In the genomic region with DNA sequence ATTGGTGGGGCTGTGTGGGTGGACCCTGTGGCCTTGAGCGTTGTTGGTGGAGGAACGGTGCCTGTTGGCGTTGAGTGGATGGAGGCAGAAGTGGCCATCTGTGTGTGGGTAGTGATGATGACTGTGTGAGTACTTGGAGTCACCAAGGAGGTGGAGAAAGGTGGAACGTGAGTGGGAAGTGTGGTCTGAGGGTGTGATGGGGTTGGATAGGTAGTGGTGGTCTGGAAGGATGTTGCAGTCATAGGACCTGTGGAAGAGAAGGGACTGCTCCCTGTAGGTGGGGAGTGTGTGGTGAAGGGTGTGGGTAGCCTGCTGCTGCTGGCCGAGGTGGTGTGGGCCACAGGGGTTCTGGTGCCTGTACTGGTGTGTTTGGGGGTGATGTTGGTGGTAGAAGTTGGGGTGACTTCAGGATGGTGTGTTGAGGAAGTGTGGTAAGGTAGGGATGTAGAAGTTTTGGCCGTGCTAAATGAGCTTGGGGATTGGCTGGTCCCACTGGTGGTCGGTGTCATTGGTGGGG, we compare ENCODE assay signal across 14 cellular contexts. TPM values are rescaled to one million over a fixed set of nuclear protein-coding genes. Genes with fewer than 3 reads are reported as not detected.
DNase-seq lines count a peak whose midpoint lies in the region; ATAC-seq and TF ChIP-seq lines count a peak whose summit lies in the region.
"Not testable (repeated sequence)": the region's sequence is repeated elsewhere in the genome, so short reads cannot be mapped to it uniquely, and the experiment has no call there.
"Had no signal": no experiment of that assay in that cellular context is flagged by ENCODE, and none has a peak within 500 bp of the region (broad histone marks: within the 10 kb centered on the region; RNA-seq: fewer than 3 reads in every experiment).

No MANE protein-coding gene starts in this region.

- peak; percentile 29 for ATAC-seq in effector memory CD8-positive, alpha-beta T cell (replicated peaks)
- ATAC-seq in Right ventricle myocardium superior (ENCODE audit: poor library complexity) (peak; percentile 11), sciatic nerve (peak; percentile 33), upper lobe of right lung (peak; percentile 19)

- H3K27ac Mint-ChIP-seq in effector memory CD8-positive, alpha-beta T cell = peak overlapping the region; percentile 0

- not testable (repeated sequence) for H3K36me3 Mint-ChIP-seq in effector memory CD8-positive, alpha-beta T cell (ENCODE audit: insufficient read depth)

- CTCF ChIA-PET in GM10248 (lab: Yijun Ruan, JAX) = interaction anchor here (0.9 to 1.2 kb wide), 2 partner anchors 10 to 26 kb away, joined by 3 read pairs; no protein-coding TSS in a partner anchor

- not testable (repeated sequence) for H3K27me3 Mint-ChIP-seq in effector memory CD8-positive, alpha-beta T cell

- peaks cover 13% of the 10 kb centered on the region for H3K36me3 ChIP-seq in upper lobe of right lung

- intact Hi-C loops in Right ventricle myocardium superior (cut with DNase I); sciatic nerve (cut with DNase I); upper lobe of right lung (cut with DNase I): not testable (repeated sequence)

- not testable (repeated sequence) for H3K27ac ChIP-seq in upper lobe of right lung

- not testable (repeated sequence) for H3K4me3 ChIP-seq in upper lobe of right lung

- peak; percentile 48 for DNase-seq in GM10248 (ENCODE audit: extremely low spot score)
- DNase-seq in SK-N-DZ (ENCODE audit: low spot score) = peak; percentile 36
- DNase-seq in activated gamma-delta T cell treated with anti-CD3 and anti-CD28 coated beads, Interleukin-2, amount 50 U/mL, for 16 hours (ENCODE audit: low read depth) = peak; percentile 12
- not testable (repeated sequence) for DNase-seq in effector memory CD8-positive, alpha-beta T cell; Right ventricle myocardium superior; sciatic nerve (ENCODE audit: low spot score); upper lobe of right lung
- DNase-seq in medulla oblongata (ENCODE audit: extremely low spot score) = peak; percentile 6

- not testable (repeated sequence) for TF ChIP-seq CTCF in GM10248 (IDR thresholded peaks at IDR 0.05; ENCODE audit: control extremely low read depth, extremely low read depth, low read depth, missing control alignments); upper lobe of right lung (IDR thresholded peaks at IDR 0.05)

- H3K9me3 Mint-ChIP-seq in effector memory CD8-positive, alpha-beta T cell = peaks cover 11 to 15% of the 10 kb centered on the region in 2 donors

- not testable (repeated sequence) for H3K27me3 ChIP-seq in upper lobe of right lung

- not testable (repeated sequence) for H3K4me1 ChIP-seq in upper lobe of right lung

- not testable (repeated sequence) for H3K9me3 ChIP-seq in upper lobe of right lung

- H3K4me3 Mint-ChIP-seq in effector memory CD8-positive, alpha-beta T cell = peak overlapping the region in 1 of 2 donors; percentile 1

- H3K4me1 Mint-ChIP-seq in effector memory CD8-positive, alpha-beta T cell (ENCODE audit: low read depth in 2 of 2) = peaks cover 26 to 27% of the 10 kb centered on the region in 2 donors

- POLR2A ChIA-PET in GM10248 (lab: Yijun Ruan, JAX) = not testable (repeated sequence)

RNA-seq across cellular contexts. Expression of gene MUC6, which starts 19.9 kb away (rescaled TPM):
- not detected in 2 replicates for polyA plus RNA-seq in SK-N-DZ (2014; cell fraction: cytosol; rRNA removed)
- polyA plus RNA-seq in SK-N-DZ (2014; cell fraction: nucleus; rRNA removed) = not detected in 2 replicates
- not detected for total RNA-seq in Right ventricle myocardium superior
- total RNA-seq in sciatic nerve = not detected
- total RNA-seq in upper lobe of right lung = not detected
- total RNA-seq: activated T-cell treated with anti-CD3 and anti-CD28 coated beads, Interleukin-2, amount 50 U/mL, for 72 hours; hepatocyte; lung microvascular endothelial cell; MCF 10A; myocyte; osteocyte had no signal
- polyA plus RNA-seq: hepatocyte had no signal

RNA-seq across cellular contexts. Expression of gene MUC2, which starts 58.0 kb away (rescaled TPM):
- not detected in 2 replicates for polyA plus RNA-seq in SK-N-DZ (2014; cell fraction: cytosol; rRNA removed)
- polyA plus RNA-seq in SK-N-DZ (2014; cell fraction: nucleus; rRNA removed) = not detected in 2 replicates
- not detected for total RNA-seq in Right ventricle myocardium superior
- total RNA-seq in sciatic nerve = not detected
- not detected for total RNA-seq in upper lobe of right lung
- total RNA-seq: activated T-cell treated with anti-CD3 and anti-CD28 coated beads, Interleukin-2, amount 50 U/mL, for 72 hours; lung microvascular endothelial cell; myocyte; osteocyte had no signal
